Comparison of ENCODE assay signal across 8 cellular contexts in the genomic region with DNA sequence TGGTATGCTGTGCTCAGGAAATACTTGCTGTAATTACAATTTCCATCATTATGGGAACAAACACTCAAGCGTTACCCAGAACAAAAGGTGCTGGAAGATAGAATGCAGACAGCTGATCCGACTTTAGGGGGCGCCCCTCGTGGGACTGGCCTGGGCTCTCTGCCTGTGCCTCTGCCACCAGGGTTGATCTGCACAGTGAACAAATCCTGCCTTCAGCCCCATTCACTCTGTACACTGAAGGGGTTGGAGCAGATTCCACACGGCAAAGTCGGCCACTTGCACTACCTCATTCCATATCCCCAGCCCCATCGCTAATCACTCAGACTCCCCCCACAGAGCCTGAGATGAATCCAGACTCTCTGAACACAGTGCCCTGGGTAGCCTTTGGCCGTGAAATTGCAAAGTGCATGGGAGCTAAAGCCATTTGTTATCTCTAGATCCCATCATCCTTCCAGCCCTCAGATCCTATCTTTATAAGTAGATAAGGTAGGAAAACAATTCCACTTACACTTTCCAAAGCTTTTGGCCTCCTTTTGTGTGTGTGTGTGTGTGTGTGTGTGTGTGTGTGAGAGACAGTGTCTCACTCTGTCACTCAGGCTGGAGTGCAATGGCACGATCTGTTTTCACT.
DNase-seq lines count a peak whose midpoint lies in the region; ATAC-seq and TF ChIP-seq lines count a peak whose summit lies in the region.

No MANE protein-coding gene starts in this region.

- no peak for DNase-seq in activated naive CD8-positive, alpha-beta T cell treated with anti-CD3 and anti-CD28 coated beads, Interleukin-2, amount 10 ng/mL, durations not matched to agents 7 days and 5 days
- DNase-seq in activated naive CD8-positive, alpha-beta T cell treated with anti-CD3 and anti-CD28 coated beads, Interleukin-2, amount 50 U/mL, for 24 hours, result no peak
- DNase-seq in NCI-H774 (lab: John Stamatoyannopoulos, UW) (peak; percentile 36), endothelial cell (ENCODE audit: low spot score) (peak; percentile 41), GDM1 (lab: John Stamatoyannopoulos, UW) (no peak)

- POLR2A ChIA-PET in activated naive CD8-positive, alpha-beta T cell treated with anti-CD3 and anti-CD28 coated beads, Interleukin-2, amount 10 ng/mL, durations not matched to agents 7 days and 5 days (lab: Charles Lee), result interaction anchor here (0.7 to 1.2 kb wide), 4 partner anchors 13 to 49 kb away, joined by 3 to 6 read pairs (median 4); no protein-coding TSS in a partner anchor

- no peak for ATAC-seq in activated naive CD8-positive, alpha-beta T cell treated with anti-CD3 and anti-CD28 coated beads, Interleukin-2, amount 10 ng/mL, durations not matched to agents 7 days and 5 days (ENCODE audit: low read depth)
- no peak for ATAC-seq in activated naive CD8-positive, alpha-beta T cell treated with anti-CD3 and anti-CD28 coated beads, Interleukin-2, amount 50 U/mL, for 24 hours
- no peak for ATAC-seq in stimulated activated memory B cell treated with anti-CD40 and anti-IgM and Interleukin-4, amounts not matched to agents 10 μg/mL and 1 μg/mL and 100 μg/mL, for 72 hours
- no peak for ATAC-seq in GM18873 (IDR thresholded peaks at IDR 0.05; ENCODE audit: low FRiP score, unreplicated experiment)
- ATAC-seq in HG03139 (IDR thresholded peaks at IDR 0.05; ENCODE audit: unreplicated experiment), result no peak

- H3K9me3 Mint-ChIP-seq in activated naive CD8-positive, alpha-beta T cell treated with anti-CD3 and anti-CD28 coated beads, Interleukin-2, amount 10 ng/mL, durations not matched to agents 7 days and 5 days, result peaks cover 2% of the 10 kb centered on the region
- H3K9me3 Mint-ChIP-seq in activated naive CD8-positive, alpha-beta T cell treated with anti-CD3 and anti-CD28 coated beads, Interleukin-2, amount 50 U/mL, for 24 hours, result peaks cover 7% of the 10 kb centered on the region
- no peaks in the 10 kb centered on the region for H3K9me3 Mint-ChIP-seq in endothelial cell (ENCODE audit: unreplicated experiment)
- H3K9me3 Mint-ChIP-seq in stimulated activated memory B cell treated with anti-CD40 and anti-IgM and Interleukin-4, amounts not matched to agents 10 μg/mL and 1 μg/mL and 100 μg/mL, for 72 hours, result peaks cover 2% of the 10 kb centered on the region

- H3K4me1 Mint-ChIP-seq in activated naive CD8-positive, alpha-beta T cell treated with anti-CD3 and anti-CD28 coated beads, Interleukin-2, amount 10 ng/mL, durations not matched to agents 7 days and 5 days, result peaks cover 24% of the 10 kb centered on the region
- H3K4me1 Mint-ChIP-seq in activated naive CD8-positive, alpha-beta T cell treated with anti-CD3 and anti-CD28 coated beads, Interleukin-2, amount 50 U/mL, for 24 hours, result peaks cover 14% of the 10 kb centered on the region
- H3K4me1 Mint-ChIP-seq in endothelial cell (ENCODE audit: unreplicated experiment), result no peaks in the 10 kb centered on the region
- peaks cover 38% of the 10 kb centered on the region for H3K4me1 Mint-ChIP-seq in stimulated activated memory B cell treated with anti-CD40 and anti-IgM and Interleukin-4, amounts not matched to agents 10 μg/mL and 1 μg/mL and 100 μg/mL, for 72 hours

- no peak overlapping the region for H3K4me3 Mint-ChIP-seq in activated naive CD8-positive, alpha-beta T cell treated with anti-CD3 and anti-CD28 coated beads, Interleukin-2, amount 10 ng/mL, durations not matched to agents 7 days and 5 days
- H3K4me3 Mint-ChIP-seq in activated naive CD8-positive, alpha-beta T cell treated with anti-CD3 and anti-CD28 coated beads, Interleukin-2, amount 50 U/mL, for 24 hours, result no peak overlapping the region
- no peak overlapping the region for H3K4me3 Mint-ChIP-seq in endothelial cell (ENCODE audit: unreplicated experiment)
- H3K4me3 Mint-ChIP-seq in stimulated activated memory B cell treated with anti-CD40 and anti-IgM and Interleukin-4, amounts not matched to agents 10 μg/mL and 1 μg/mL and 100 μg/mL, for 72 hours, result no peak overlapping the region

- TF ChIP-seq CTCF in endothelial cell (IDR thresholded peaks at IDR 0.05; ENCODE audit: unreplicated experiment), result peak; percentile 35

- peak overlapping the region; percentile 34 for H3K27ac Mint-ChIP-seq in activated naive CD8-positive, alpha-beta T cell treated with anti-CD3 and anti-CD28 coated beads, Interleukin-2, amount 10 ng/mL, durations not matched to agents 7 days and 5 days
- no peak overlapping the region for H3K27ac Mint-ChIP-seq in activated naive CD8-positive, alpha-beta T cell treated with anti-CD3 and anti-CD28 coated beads, Interleukin-2, amount 50 U/mL, for 24 hours
- H3K27ac Mint-ChIP-seq in endothelial cell (ENCODE audit: unreplicated experiment), result no peak overlapping the region
- H3K27ac Mint-ChIP-seq in stimulated activated memory B cell treated with anti-CD40 and anti-IgM and Interleukin-4, amounts not matched to agents 10 μg/mL and 1 μg/mL and 100 μg/mL, for 72 hours, result peak overlapping the region; percentile 84

- no peaks in the 10 kb centered on the region for H3K27me3 Mint-ChIP-seq in activated naive CD8-positive, alpha-beta T cell treated with anti-CD3 and anti-CD28 coated beads, Interleukin-2, amount 10 ng/mL, durations not matched to agents 7 days and 5 days
- no peaks in the 10 kb centered on the region for H3K27me3 Mint-ChIP-seq in activated naive CD8-positive, alpha-beta T cell treated with anti-CD3 and anti-CD28 coated beads, Interleukin-2, amount 50 U/mL, for 24 hours
- no peaks in the 10 kb centered on the region for H3K27me3 Mint-ChIP-seq in endothelial cell (ENCODE audit: unreplicated experiment)
- H3K27me3 Mint-ChIP-seq in stimulated activated memory B cell treated with anti-CD40 and anti-IgM and Interleukin-4, amounts not matched to agents 10 μg/mL and 1 μg/mL and 100 μg/mL, for 72 hours, result no peaks in the 10 kb centered on the region

- peaks cover 55% of the 10 kb centered on the region for H3K36me3 Mint-ChIP-seq in activated naive CD8-positive, alpha-beta T cell treated with anti-CD3 and anti-CD28 coated beads, Interleukin-2, amount 10 ng/mL, durations not matched to agents 7 days and 5 days
- peaks cover 51% of the 10 kb centered on the region for H3K36me3 Mint-ChIP-seq in activated naive CD8-positive, alpha-beta T cell treated with anti-CD3 and anti-CD28 coated beads, Interleukin-2, amount 50 U/mL, for 24 hours (ENCODE audit: low read depth)
- peaks cover 46% of the 10 kb centered on the region for H3K36me3 Mint-ChIP-seq in endothelial cell (ENCODE audit: low read depth, unreplicated experiment)
- peaks cover 84% of the 10 kb centered on the region for H3K36me3 Mint-ChIP-seq in stimulated activated memory B cell treated with anti-CD40 and anti-IgM and Interleukin-4, amounts not matched to agents 10 μg/mL and 1 μg/mL and 100 μg/mL, for 72 hours

Comparison
In these comparisons a context has a peak if more than half of its experiments do, and no peak if none do; other contexts are left out.
1. H3K27ac Mint-ChIP-seq: peak in activated naive CD8-positive, alpha-beta T cell treated with anti-CD3 and anti-CD28 coated beads, Interleukin-2, amount 10 ng/mL, durations not matched to agents 7 days and 5 days (single experiment) and stimulated activated memory B cell treated with anti-CD40 and anti-IgM and Interleukin-4, amounts not matched to agents 10 μg/mL and 1 μg/mL and 100 μg/mL, for 72 hours (single experiment); none in activated naive CD8-positive, alpha-beta T cell treated with anti-CD3 and anti-CD28 coated beads, Interleukin-2, amount 50 U/mL, for 24 hours (single experiment) and endothelial cell (single experiment).
2. DNase-seq: peak in NCI-H774 (single experiment) and endothelial cell (single experiment); none in activated naive CD8-positive, alpha-beta T cell treated with anti-CD3 and anti-CD28 coated beads, Interleukin-2, amount 10 ng/mL, durations not matched to agents 7 days and 5 days (single experiment), activated naive CD8-positive, alpha-beta T cell treated with anti-CD3 and anti-CD28 coated beads, Interleukin-2, amount 50 U/mL, for 24 hours (single experiment) and GDM1 (single experiment).